23 cellular contexts compared by ENCODE assay signal in genomic region chr9:86644315-86645034, GRCh38.
"Had no signal": no experiment of that assay in that cellular context is flagged by ENCODE, and none has a peak within 500 bp of the region (broad histone marks: within the 10 kb centered on the region; RNA-seq: fewer than 3 reads in every experiment).

No MANE protein-coding gene starts in this region.

- H3K4me1 ChIP-seq: heart right ventricle, lower lobe of right lung, parathyroid adenoma, vagina had no signal

- H3K27me3 ChIP-seq: heart right ventricle, vagina had no signal

- H3K9me3 Mint-ChIP-seq: activated naive CD4-positive, alpha-beta T cell treated with anti-CD3 and anti-CD28 coated beads for 36 hours; activated naive CD8-positive, alpha-beta T cell treated with anti-CD3 and anti-CD28 coated beads, Interleukin-2, amount 10 ng/mL, durations not matched to agents 7 days and 5 days; stimulated activated memory B cell treated with anti-CD40 and anti-IgM and Interleukin-4, amounts not matched to agents 10 μg/mL and 1 μg/mL and 100 μg/mL, for 72 hours; WTC11 had no signal

- DNase-seq: activated CD4-positive, alpha-beta T cell treated with anti-CD3 and anti-CD28 coated beads for 36 hours; activated CD4-positive, alpha-beta T cell treated with anti-CD3 and anti-CD28 coated beads, Interleukin-2, amount 50 U/mL, for 48 hours; activated CD8-positive, alpha-beta memory T cell treated with anti-CD3 and anti-CD28 coated beads, Interleukin-2, amount 50 U/mL, for 48 hours; activated naive CD4-positive, alpha-beta T cell treated with anti-CD3 and anti-CD28 coated beads for 36 hours; activated naive CD8-positive, alpha-beta T cell treated with anti-CD3 and anti-CD28 coated beads, Interleukin-2, amount 10 ng/mL, durations not matched to agents 7 days and 5 days; activated T-cell treated with anti-CD3 and anti-CD28 coated beads, Interleukin-2, amount 50 U/mL, for 48 hours; cerebellar nuclear complex; cortex of kidney; foreskin fibroblast; heart right ventricle; lower lobe of right lung; naive thymus-derived CD4-positive, alpha-beta T cell; small intestine; stimulated activated CD4-positive, alpha-beta T cell treated with anti-CD3 and anti-CD28 coated beads, Interleukin-15, amount 100 ng/mL, for 24 hours; T-helper 9 cell; transverse colon had no signal

- ATAC-seq: activated CD4-positive, alpha-beta T cell treated with anti-CD3 and anti-CD28 coated beads for 36 hours; heart right ventricle; left lobe of liver; lower lobe of right lung; naive thymus-derived CD4-positive, alpha-beta T cell; sciatic nerve; stimulated activated memory B cell treated with anti-CD40 and anti-IgM and Interleukin-4, amounts not matched to agents 10 μg/mL and 1 μg/mL and 100 μg/mL, for 72 hours had no signal

- H3K27me3 Mint-ChIP-seq: activated CD4-positive, alpha-beta T cell treated with anti-CD3 and anti-CD28 coated beads for 36 hours; activated naive CD8-positive, alpha-beta T cell treated with anti-CD3 and anti-CD28 coated beads, Interleukin-2, amount 10 ng/mL, durations not matched to agents 7 days and 5 days; naive thymus-derived CD4-positive, alpha-beta T cell; stimulated activated memory B cell treated with anti-CD40 and anti-IgM and Interleukin-4, amounts not matched to agents 10 μg/mL and 1 μg/mL and 100 μg/mL, for 72 hours had no signal

- H3K4me3 ChIP-seq: heart right ventricle, lower lobe of right lung, transverse colon, vagina had no signal

- H3K27ac ChIP-seq: epithelial cell of prostate, heart right ventricle, lower lobe of right lung, parathyroid adenoma, transverse colon, vagina had no signal

- H3K4me3 Mint-ChIP-seq: activated CD4-positive, alpha-beta T cell treated with anti-CD3 and anti-CD28 coated beads for 36 hours; activated naive CD4-positive, alpha-beta T cell treated with anti-CD3 and anti-CD28 coated beads for 36 hours; activated naive CD8-positive, alpha-beta T cell treated with anti-CD3 and anti-CD28 coated beads, Interleukin-2, amount 10 ng/mL, durations not matched to agents 7 days and 5 days; naive thymus-derived CD4-positive, alpha-beta T cell; stimulated activated memory B cell treated with anti-CD40 and anti-IgM and Interleukin-4, amounts not matched to agents 10 μg/mL and 1 μg/mL and 100 μg/mL, for 72 hours; WTC11 had no signal

- H3K36me3 Mint-ChIP-seq: activated naive CD8-positive, alpha-beta T cell treated with anti-CD3 and anti-CD28 coated beads, Interleukin-2, amount 10 ng/mL, durations not matched to agents 7 days and 5 days; naive thymus-derived CD4-positive, alpha-beta T cell; stimulated activated memory B cell treated with anti-CD40 and anti-IgM and Interleukin-4, amounts not matched to agents 10 μg/mL and 1 μg/mL and 100 μg/mL, for 72 hours; WTC11 had no signal

- H3K9ac ChIP-seq: parathyroid adenoma had no signal

- H3K36me3 ChIP-seq: heart right ventricle, lower lobe of right lung, transverse colon, vagina had no signal

- H3K4me1 Mint-ChIP-seq: activated CD4-positive, alpha-beta T cell treated with anti-CD3 and anti-CD28 coated beads for 36 hours; activated naive CD8-positive, alpha-beta T cell treated with anti-CD3 and anti-CD28 coated beads, Interleukin-2, amount 10 ng/mL, durations not matched to agents 7 days and 5 days; naive thymus-derived CD4-positive, alpha-beta T cell; stimulated activated memory B cell treated with anti-CD40 and anti-IgM and Interleukin-4, amounts not matched to agents 10 μg/mL and 1 μg/mL and 100 μg/mL, for 72 hours had no signal

- H3K27ac Mint-ChIP-seq: activated CD4-positive, alpha-beta T cell treated with anti-CD3 and anti-CD28 coated beads for 36 hours; activated naive CD4-positive, alpha-beta T cell treated with anti-CD3 and anti-CD28 coated beads for 36 hours; activated naive CD8-positive, alpha-beta T cell treated with anti-CD3 and anti-CD28 coated beads, Interleukin-2, amount 10 ng/mL, durations not matched to agents 7 days and 5 days; naive thymus-derived CD4-positive, alpha-beta T cell; stimulated activated memory B cell treated with anti-CD40 and anti-IgM and Interleukin-4, amounts not matched to agents 10 μg/mL and 1 μg/mL and 100 μg/mL, for 72 hours; WTC11 had no signal

- H3K9me3 ChIP-seq: heart right ventricle, lower lobe of right lung, transverse colon, vagina had no signal
